ENCODE assay signal across 8 cellular contexts in genomic region chr2:110732422-110733413, GRCh38. TPM values are rescaled to one million over a fixed set of nuclear protein-coding genes. Genes with fewer than 3 reads are reported as not detected.
DNase-seq lines count a peak whose midpoint lies in the region; ATAC-seq, FAIRE-seq and TF ChIP-seq lines count a peak whose summit lies in the region.

TSS of gene ACOXL (plus strand) at chr2:110732573. CDS start at chr2:110768390, 35,817 bp downstream.

- H3K9me3 ChIP-seq in upper lobe of right lung: no peaks in the 10 kb centered on the region

- peaks cover 20% of the 10 kb centered on the region for H3K4me1 Mint-ChIP-seq in activated T-helper 1 cell treated with anti-CD3 and anti-CD28 coated beads, Interleukin-12 subunit alpha, Interleukin-12 subunit beta, Interleukin-2, Interleukin-4 antibody, amounts not matched to agents 30 ng/mL and 10 ng/mL and 1 ng/mL, durations not matched to agents 14 hours and 24 hours and 36 hours (ENCODE audit: low read depth)

- H3K36me3 ChIP-seq in upper lobe of right lung: no peaks in the 10 kb centered on the region

- no peaks in the 10 kb centered on the region for H3K9me3 Mint-ChIP-seq in activated T-helper 1 cell treated with anti-CD3 and anti-CD28 coated beads, Interleukin-12 subunit alpha, Interleukin-12 subunit beta, Interleukin-2, Interleukin-4 antibody, amounts not matched to agents 30 ng/mL and 10 ng/mL and 1 ng/mL, durations not matched to agents 14 hours and 24 hours and 36 hours

- H3K27me3 ChIP-seq in upper lobe of right lung: peaks cover 26% of the 10 kb centered on the region

- H3K4me3 Mint-ChIP-seq in activated T-helper 1 cell treated with anti-CD3 and anti-CD28 coated beads, Interleukin-12 subunit alpha, Interleukin-12 subunit beta, Interleukin-2, Interleukin-4 antibody, amounts not matched to agents 30 ng/mL and 10 ng/mL and 1 ng/mL, durations not matched to agents 14 hours and 24 hours and 36 hours: peak within 1 kb of the TSS; percentile 70

- intact Hi-C loops in Right ventricle myocardium inferior (cut with DNase I): no loop called here
- intact Hi-C loops in cardiac septum (cut with DNase I): no loop called here
- intact Hi-C loops in activated T-helper 1 cell treated with anti-CD3 and anti-CD28 coated beads, Interleukin-12 subunit alpha, Interleukin-12 subunit beta, Interleukin-2, Interleukin-4 antibody, amounts not matched to agents 30 ng/mL and 10 ng/mL and 1 ng/mL, durations not matched to agents 14 hours and 24 hours and 36 hours (cut with micrococcal nuclease): no loop called here
- intact Hi-C loops in left colon (cut with DNase I, micrococcal nuclease): no loop called here
- intact Hi-C loops in upper lobe of right lung (cut with DNase I): no loop called here

- H3K4me3 ChIP-seq in upper lobe of right lung: peak within 1 kb of the TSS; percentile 56

- peaks cover 90% of the 10 kb centered on the region for H3K27me3 Mint-ChIP-seq in activated T-helper 1 cell treated with anti-CD3 and anti-CD28 coated beads, Interleukin-12 subunit alpha, Interleukin-12 subunit beta, Interleukin-2, Interleukin-4 antibody, amounts not matched to agents 30 ng/mL and 10 ng/mL and 1 ng/mL, durations not matched to agents 14 hours and 24 hours and 36 hours (ENCODE audit: insufficient read depth)

- DNase-seq in Right ventricle myocardium inferior (ENCODE audit: missing footprints) (peak; percentile 70), cardiac septum (ENCODE audit: low spot score) (no peak), left colon (peak; percentile 78 to 83), upper lobe of right lung (peak; percentile 94), D721Med (ENCODE audit: insufficient read length, low spot score) (no peak)
- no peak for DNase-seq in activated T-helper 1 cell treated with anti-CD3 and anti-CD28 coated beads, Interleukin-12 subunit alpha, Interleukin-12 subunit beta, Interleukin-2, Interleukin-4 antibody, amounts not matched to agents 30 ng/mL and 10 ng/mL and 1 ng/mL, durations not matched to agents 14 hours and 24 hours and 36 hours (ENCODE audit: low spot score)
- no peak for DNase-seq in stimulated activated CD4-positive, alpha-beta T cell treated with anti-CD3 and anti-CD28 coated beads, Interleukin-1b, Interleukin-23, amount 100 ng/mL, for 48 hours

- ATAC-seq in Right ventricle myocardium inferior (no peak), left colon (peak; percentile 99), upper lobe of right lung (peak; percentile 95), HG02642 (IDR thresholded peaks at IDR 0.05; ENCODE audit: poor library complexity, unreplicated experiment) (no peak)

- H3K27ac Mint-ChIP-seq in activated T-helper 1 cell treated with anti-CD3 and anti-CD28 coated beads, Interleukin-12 subunit alpha, Interleukin-12 subunit beta, Interleukin-2, Interleukin-4 antibody, amounts not matched to agents 30 ng/mL and 10 ng/mL and 1 ng/mL, durations not matched to agents 14 hours and 24 hours and 36 hours: no peak within 1 kb of the TSS

- TF ChIP-seq CTCF in upper lobe of right lung (IDR thresholded peaks at IDR 0.05) (no peak), D721Med (IDR thresholded peaks at IDR 0.05; ENCODE audit: insufficient read depth, missing control alignments) (no peak)

- H3K4me1 ChIP-seq in upper lobe of right lung: peaks cover 8% of the 10 kb centered on the region

- no peak for FAIRE-seq in D721Med (lab: Jason Lieb, UNC)

- peak within 1 kb of the TSS; percentile 24 for H3K27ac ChIP-seq in upper lobe of right lung

- peaks cover 6% of the 10 kb centered on the region for H3K36me3 Mint-ChIP-seq in activated T-helper 1 cell treated with anti-CD3 and anti-CD28 coated beads, Interleukin-12 subunit alpha, Interleukin-12 subunit beta, Interleukin-2, Interleukin-4 antibody, amounts not matched to agents 30 ng/mL and 10 ng/mL and 1 ng/mL, durations not matched to agents 14 hours and 24 hours and 36 hours (ENCODE audit: low read depth)

RNA-seq across cellular contexts. Expression of gene ACOXL, which starts in this region (rescaled TPM):
- total RNA-seq in Right ventricle myocardium inferior (not detected), cardiac septum (not detected), left colon (under 1 TPM; 0.42 to 0.82 TPM), upper lobe of right lung (47.5 TPM)
- 0.83 and 1.1 TPM in 2 replicates for total RNA-seq in activated T-helper 1 cell treated with anti-CD3 and anti-CD28 coated beads, Interleukin-12 subunit alpha, Interleukin-12 subunit beta, Interleukin-2, Interleukin-4 antibody, amounts not matched to agents 30 ng/mL and 10 ng/mL and 1 ng/mL, durations not matched to agents 14 hours and 24 hours and 36 hours

Comparison
In these comparisons a context has a peak if more than half of its experiments do, and no peak if none do; other contexts are left out.
1. RNA of gene ACOXL (total RNA-seq): 47.5 TPM in upper lobe of right lung (single experiment); 0.83 to 1.1 TPM in activated T-helper 1 cell treated with anti-CD3 and anti-CD28 coated beads, Interleukin-12 subunit alpha, Interleukin-12 subunit beta, Interleukin-2, Interleukin-4 antibody, amounts not matched to agents 30 ng/mL and 10 ng/mL and 1 ng/mL, durations not matched to agents 14 hours and 24 hours and 36 hours, 0.42 to 0.82 TPM in left colon, not detected in Right ventricle myocardium inferior (single experiment) and not detected in cardiac septum (single experiment); every median in the first group is over 10 times any median in the second.
2. Peak in DNase-seq in Right ventricle myocardium inferior; RNA of the gene not detected or under 1 TPM.
3. Peak in DNase-seq and ATAC-seq in left colon; RNA of the gene not detected or under 1 TPM.